In the genomic region with DNA sequence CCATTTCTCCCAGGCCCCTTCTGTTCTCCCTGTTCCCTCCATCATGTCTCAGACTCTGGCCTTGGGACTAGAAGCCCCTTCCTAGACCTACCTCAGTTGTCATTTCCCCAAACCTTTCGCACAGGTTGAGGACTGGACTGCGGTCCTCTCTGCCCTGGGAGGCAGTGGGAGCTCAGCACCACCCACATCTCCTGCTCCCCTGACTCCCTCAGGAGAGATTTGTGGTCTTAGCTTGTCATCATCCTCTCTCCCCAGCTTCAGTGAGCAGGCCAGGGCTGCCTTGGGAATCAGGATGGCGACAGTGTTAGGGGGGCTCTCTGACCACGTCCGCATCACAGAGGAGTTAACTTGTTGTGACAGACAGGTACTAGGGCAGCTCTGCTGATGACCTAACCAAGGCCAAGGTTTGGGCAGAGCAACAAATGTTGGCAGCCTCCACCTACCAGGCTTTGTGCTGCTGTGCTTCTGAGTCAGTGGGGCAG, we compare ENCODE assay signal across 34 cellular contexts. TPM values are rescaled to one million over a fixed set of nuclear protein-coding genes. Genes with fewer than 3 reads are reported as not detected.
"Had no signal": no experiment of that assay in that cellular context is flagged by ENCODE, and none has a peak within 500 bp of the region (broad histone marks: within the 10 kb centered on the region; RNA-seq: fewer than 3 reads in every experiment).

No MANE protein-coding gene starts in this region.

- H3K27ac Mint-ChIP-seq: activated CD4-positive, alpha-beta T cell treated with anti-CD3 and anti-CD28 coated beads for 36 hours; activated CD4-positive, alpha-beta T cell treated with anti-CD3 and anti-CD28 coated beads, Interleukin-2, amount 10 ng/mL, durations not matched to agents 7 days and 5 days; activated CD8-positive, alpha-beta T cell treated with anti-CD3 and anti-CD28 coated beads for 36 hours; activated naive CD8-positive, alpha-beta T cell; activated T-helper 17 cell treated with anti-CD3 and anti-CD28 coated beads, Interleukin-2, amount 50 U/mL, for 72 hours; dendritic cell treated with granulocyte-macrophage colony-stimulating factor and Interleukin-4, amounts not matched to agents 40 ng/mL and 50 ng/mL, for 4 days; endodermal cell; T-helper 17 cell had no signal

- H3K4me3 Mint-ChIP-seq: activated CD4-positive, alpha-beta T cell treated with anti-CD3 and anti-CD28 coated beads for 36 hours; activated CD4-positive, alpha-beta T cell treated with anti-CD3 and anti-CD28 coated beads, Interleukin-2, amount 10 ng/mL, durations not matched to agents 7 days and 5 days; activated CD8-positive, alpha-beta T cell treated with anti-CD3 and anti-CD28 coated beads for 36 hours; activated naive CD8-positive, alpha-beta T cell; activated T-cell treated with anti-CD3 and anti-CD28 coated beads, Interleukin-2, amount 50 U/mL, for 4 hours; activated T-helper 17 cell treated with anti-CD3 and anti-CD28 coated beads, Interleukin-2, amount 50 U/mL, for 72 hours; central memory CD8-positive, alpha-beta T cell; dendritic cell treated with granulocyte-macrophage colony-stimulating factor and Interleukin-4, amounts not matched to agents 40 ng/mL and 50 ng/mL, for 4 days; endodermal cell; T-helper 17 cell had no signal

- H3K27me3 Mint-ChIP-seq: activated CD8-positive, alpha-beta T cell treated with anti-CD3 and anti-CD28 coated beads for 36 hours; activated naive CD8-positive, alpha-beta T cell; activated T-helper 17 cell treated with anti-CD3 and anti-CD28 coated beads, Interleukin-2, amount 50 U/mL, for 72 hours; dendritic cell treated with granulocyte-macrophage colony-stimulating factor and Interleukin-4, amounts not matched to agents 40 ng/mL and 50 ng/mL, for 4 days; T-helper 17 cell had no signal

- H3K36me3 ChIP-seq: brain microvascular endothelial cell, esophagus muscularis mucosa, gastrocnemius medialis, heart left ventricle had no signal

- ATAC-seq: activated CD4-positive, alpha-beta T cell treated with anti-CD3 and anti-CD28 coated beads for 36 hours; activated CD8-positive, alpha-beta T cell treated with anti-CD3 and anti-CD28 coated beads for 36 hours; activated T-cell treated with anti-CD3 and anti-CD28 coated beads, Interleukin-2, amount 50 U/mL, for 4 hours; activated T-helper 17 cell treated with anti-CD3 and anti-CD28 coated beads, Interleukin-2, amount 50 U/mL, for 72 hours; foreskin keratinocyte; gastrocnemius medialis; heart left ventricle; T-helper 17 cell had no signal

- H3K9me3 Mint-ChIP-seq: activated CD4-positive, alpha-beta T cell treated with anti-CD3 and anti-CD28 coated beads, Interleukin-2, amount 10 ng/mL, durations not matched to agents 7 days and 5 days; activated CD8-positive, alpha-beta T cell treated with anti-CD3 and anti-CD28 coated beads for 36 hours; activated T-cell treated with anti-CD3 and anti-CD28 coated beads, Interleukin-2, amount 50 U/mL, for 4 hours; activated T-helper 17 cell treated with anti-CD3 and anti-CD28 coated beads, Interleukin-2, amount 50 U/mL, for 72 hours; central memory CD8-positive, alpha-beta T cell; dendritic cell treated with granulocyte-macrophage colony-stimulating factor and Interleukin-4, amounts not matched to agents 40 ng/mL and 50 ng/mL, for 4 days; endodermal cell had no signal

- H3K9me3 ChIP-seq: esophagus muscularis mucosa, gastrocnemius medialis, heart left ventricle had no signal

- H3K4me3 ChIP-seq: coronary artery, dorsolateral prefrontal cortex, esophagus muscularis mucosa, gastrocnemius medialis, heart left ventricle had no signal

- H3K4me1 ChIP-seq: esophagus muscularis mucosa, foreskin keratinocyte, gastrocnemius medialis had no signal

- H3K36me3 Mint-ChIP-seq: activated naive CD8-positive, alpha-beta T cell had no signal

- H3K27ac ChIP-seq: brain microvascular endothelial cell, coronary artery, dorsolateral prefrontal cortex, esophagus muscularis mucosa, foreskin keratinocyte, gastrocnemius medialis, heart left ventricle had no signal

- H3K27me3 ChIP-seq: brain microvascular endothelial cell, foreskin keratinocyte, gastrocnemius medialis, heart left ventricle had no signal

- DNase-seq: activated CD4-positive, alpha-beta T cell treated with anti-CD3 and anti-CD28 coated beads for 36 hours; activated CD4-positive, alpha-beta T cell treated with anti-CD3 and anti-CD28 coated beads, Interleukin-2, amount 10 ng/mL, durations not matched to agents 7 days and 5 days; activated CD4-positive, alpha-beta T cell treated with anti-CD3 and anti-CD28 coated beads, Interleukin-2, amount 50 U/mL, for 4 hours; activated CD4-positive, CD25-positive, alpha-beta regulatory T cell; activated CD4-positive, CD25-positive, alpha-beta regulatory T cell treated with anti-CD3 and anti-CD28 coated beads, Interleukin-2, amount 50 U/mL, for 72 hours; activated CD8-positive, alpha-beta memory T cell treated with anti-CD3 and anti-CD28 coated beads for 24 hours; activated CD8-positive, alpha-beta T cell treated with anti-CD3 and anti-CD28 coated beads for 36 hours; activated effector memory CD4-positive, alpha-beta T cell treated with Interleukin-2 at 50 U/mL for 16 hours; activated gamma-delta T cell treated with Interleukin-2 at 50 U/mL for 16 hours; activated naive CD4-positive, alpha-beta T cell treated with anti-CD3 and anti-CD28 coated beads, Interleukin-2, amount 50 U/mL, for 16 hours; activated naive CD4-positive, alpha-beta T cell treated with Interleukin-2 at 50 U/mL for 16 hours; activated T-cell treated with anti-CD3 and anti-CD28 coated beads, Interleukin-2, amount 50 U/mL, for 4 hours; amniotic stem cell; anterior cingulate cortex; brain microvascular endothelial cell; dorsolateral prefrontal cortex; effector memory CD4-positive, alpha-beta T cell; endodermal cell; erythroblast; foreskin keratinocyte; gastrocnemius medialis; glutamatergic neuron; heart left ventricle; T-helper 1 cell; T-helper 17 cell had no signal

- H3K4me1 Mint-ChIP-seq: activated CD4-positive, alpha-beta T cell treated with anti-CD3 and anti-CD28 coated beads for 36 hours; activated CD4-positive, alpha-beta T cell treated with anti-CD3 and anti-CD28 coated beads, Interleukin-2, amount 10 ng/mL, durations not matched to agents 7 days and 5 days; activated T-helper 17 cell treated with anti-CD3 and anti-CD28 coated beads, Interleukin-2, amount 50 U/mL, for 72 hours; central memory CD8-positive, alpha-beta T cell; endodermal cell; T-helper 17 cell had no signal

RNA-seq across cellular contexts. Expression of a gene that starts 25.6 kb away (rescaled TPM):
- total RNA-seq: activated CD8-positive, alpha-beta T cell treated with anti-CD3 and anti-CD28 coated beads for 36 hours; activated T-cell treated with anti-CD3 and anti-CD28 coated beads, Interleukin-2, amount 50 U/mL, for 4 hours; astrocyte; bronchial epithelial cell; cardiac septum; endodermal cell; esophagus muscularis mucosa; foreskin keratinocyte had no signal
- polyA plus RNA-seq: foreskin keratinocyte had no signal

RNA-seq across cellular contexts. Expression of a gene that starts 58.2 kb away (rescaled TPM):
- total RNA-seq: astrocyte, cardiac septum, esophagus muscularis mucosa, gastrocnemius medialis, heart left ventricle, T-helper 17 cell had no signal
- polyA plus RNA-seq: heart left ventricle had no signal
